13 cellular contexts compared by ENCODE assay signal in the genomic region with DNA sequence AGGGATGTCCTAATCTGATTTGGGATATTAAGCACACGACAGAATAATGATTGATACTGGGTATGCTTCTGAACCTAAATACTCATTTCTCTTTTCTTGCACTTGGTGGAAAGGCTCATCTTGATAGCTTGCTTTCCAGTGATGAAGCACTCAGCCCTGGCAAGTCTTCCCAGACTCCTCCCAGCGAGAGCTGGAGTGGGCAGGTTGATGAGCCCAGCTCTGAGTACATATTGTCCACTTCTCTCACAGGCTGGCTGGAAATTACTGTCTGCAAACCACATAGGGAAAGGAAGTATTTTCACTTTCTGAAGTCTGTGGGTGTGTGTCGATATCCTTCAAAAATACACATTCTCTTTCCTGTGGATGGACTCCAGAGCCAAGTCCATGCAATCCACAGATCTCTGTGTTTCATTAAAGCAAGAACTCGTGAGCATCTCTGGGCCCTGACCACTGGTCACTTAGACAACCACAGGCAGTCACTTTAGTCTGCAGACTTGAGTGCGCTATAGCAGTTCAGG. TPM values are rescaled to one million over a fixed set of nuclear protein-coding genes. Genes with fewer than 3 reads are reported as not detected.
"Had no signal": no experiment of that assay in that cellular context is flagged by ENCODE, and none has a peak within 500 bp of the region (broad histone marks: within the 10 kb centered on the region; RNA-seq: fewer than 3 reads in every experiment).

No MANE protein-coding gene starts in this region.

- DNase-seq: activated CD4-positive, alpha-beta memory T cell treated with anti-CD3 and anti-CD28 coated beads for 36 hours; activated CD4-positive, alpha-beta T cell treated with anti-CD3 and anti-CD28 coated beads for 4 hours; amniotic stem cell; left cardiac atrium; lower lobe of right lung; natural killer cell; retina; stimulated activated CD4-positive, alpha-beta T cell treated with anti-CD3 and anti-CD28 coated beads, Interleukin-12 subunit alpha, Interleukin-12 subunit beta, amount 100 ng/mL, for 4 hours; stimulated activated CD4-positive, alpha-beta T cell treated with anti-CD3 and anti-CD28 coated beads, Interleukin-1b, Interleukin-23, amount 100 ng/mL, for 48 hours; stimulated activated naive CD4-positive, alpha-beta T cell treated with Interleukin-2 at 50 U/mL for 16 hours had no signal

- ATAC-seq: left cardiac atrium, lower lobe of right lung, natural killer cell had no signal

- FAIRE-seq: colon, TTC549 had no signal

- H3K4me3 ChIP-seq: lower lobe of right lung had no signal

- H3K27ac ChIP-seq: lower lobe of right lung had no signal

- H3K4me1 ChIP-seq: lower lobe of right lung had no signal

- H3K9me3 ChIP-seq: lower lobe of right lung had no signal

- H3K36me3 ChIP-seq: lower lobe of right lung had no signal

RNA-seq across cellular contexts. Expression of a gene that starts 38.7 kb away (rescaled TPM):
- total RNA-seq: activated CD4-positive, alpha-beta memory T cell treated with anti-CD3 and anti-CD28 coated beads for 36 hours; epithelial cell of proximal tubule; lower lobe of right lung; natural killer cell had no signal
